Comparison of ENCODE assay signal across 15 cellular contexts in the genomic region with DNA sequence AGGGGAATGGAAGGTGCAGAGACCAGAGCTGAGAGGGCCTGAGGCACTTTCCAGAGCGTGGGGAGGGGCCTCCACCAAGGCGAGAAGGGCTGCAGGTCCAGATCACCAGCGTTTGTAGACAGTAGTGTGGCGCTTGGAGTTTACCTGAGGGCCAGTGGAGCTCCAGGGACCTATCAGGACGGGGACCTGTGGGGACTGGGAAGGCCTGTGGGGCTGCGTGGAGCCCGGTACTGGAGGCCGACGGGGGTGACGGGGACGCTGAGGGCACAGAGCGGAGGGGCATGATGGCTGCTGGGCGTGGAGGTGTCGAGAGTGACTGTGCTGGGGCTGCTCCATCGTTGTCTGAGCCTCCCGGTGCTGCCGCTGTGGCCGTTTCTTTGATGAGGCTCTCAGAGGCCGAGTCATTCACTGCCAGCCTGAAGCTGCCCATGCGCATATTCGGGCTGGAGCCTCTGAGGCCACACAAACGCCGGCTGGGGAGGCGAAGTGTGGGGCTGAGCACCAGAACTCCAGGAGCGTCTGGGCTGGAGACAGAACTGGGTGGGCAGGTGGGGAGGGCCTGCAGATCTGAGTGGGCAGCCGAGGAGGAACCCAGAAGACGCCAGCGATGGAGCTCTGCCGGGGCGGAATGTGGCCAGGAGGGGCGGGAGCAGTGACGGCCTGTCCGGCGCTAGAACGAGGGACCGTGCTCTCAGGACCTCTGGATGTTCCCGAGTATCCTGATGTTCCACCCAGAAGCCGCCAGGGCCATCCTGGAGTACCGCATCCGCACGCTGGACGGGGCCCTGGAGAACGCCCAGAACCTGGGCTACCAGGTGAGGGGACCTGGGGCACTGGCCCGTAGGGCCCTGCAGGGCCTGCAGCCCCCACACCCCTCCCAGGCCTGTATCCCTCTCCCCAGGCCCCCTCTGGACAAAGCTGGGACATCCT. TPM values are rescaled to one million over a fixed set of nuclear protein-coding genes. Genes with fewer than 3 reads are reported as not detected.
DNase-seq lines count a peak whose midpoint lies in the region; ATAC-seq and TF ChIP-seq lines count a peak whose summit lies in the region.
"Had no signal": no experiment of that assay in that cellular context is flagged by ENCODE, and none has a peak within 500 bp of the region (broad histone marks: within the 10 kb centered on the region; RNA-seq: fewer than 3 reads in every experiment).

No MANE protein-coding gene starts in this region.

- DNase-seq in CD14-positive monocyte (ENCODE audit: low spot score) (peak; percentile 33), body of pancreas (peak in 3 of 4 donors; percentile 2 to 19 (median 3)), AG08396 (ENCODE audit: low spot score) (no peak), NCI-H446 treated with DMSO at 0.1 percent for 48 hours (lab: John Stamatoyannopoulos, UW) (no peak)
- DNase-seq in natural killer cell treated with Interleukin-12 subunit alpha and Interleukin-12 subunit beta and Interleukin-15 and Interleukin-18, amount 100 ng/mL, for 72 hours (ENCODE audit: low spot score): peak; percentile 56
- DNase-seq: COR-L47, Kasumi-1, NCI-H2107, retina had no signal

- H3K36me3 Mint-ChIP-seq in CD14-positive monocyte: peaks cover 10 to 11% of the 10 kb centered on the region in 2 donors
- H3K36me3 Mint-ChIP-seq in natural killer cell treated with Interleukin-12 subunit alpha and Interleukin-12 subunit beta and Interleukin-15 and Interleukin-18, amount 100 ng/mL, for 72 hours: no peaks in the 10 kb centered on the region

- H3K36me3 ChIP-seq in HUES64 (ENCODE audit: insufficient read depth, low read length) (peaks cover 33% of the 10 kb centered on the region), body of pancreas (replicated peaks in 1 of 2; ENCODE audit: insufficient read depth in 1 of 2, low read depth in 2 of 2) (peaks cover 0 to 3% of the 10 kb centered on the region in 2 donors)

- no peak for TF ChIP-seq POLR2A in body of pancreas (IDR thresholded peaks at IDR 0.05)

- H3K27me3 Mint-ChIP-seq in CD14-positive monocyte (ENCODE audit: low read depth in 3 of 3): peaks cover 22 to 45% (median 29%) of the 10 kb centered on the region in 3 donors
- H3K27me3 Mint-ChIP-seq in natural killer cell treated with Interleukin-12 subunit alpha and Interleukin-12 subunit beta and Interleukin-15 and Interleukin-18, amount 100 ng/mL, for 72 hours: peaks cover 0 to 7% of the 10 kb centered on the region in 2 donors

- peak overlapping the region in 1 of 2 donors; percentile 48 for H3K4me3 Mint-ChIP-seq in CD14-positive monocyte
- H3K4me3 Mint-ChIP-seq in natural killer cell treated with Interleukin-12 subunit alpha and Interleukin-12 subunit beta and Interleukin-15 and Interleukin-18, amount 100 ng/mL, for 72 hours: no peak overlapping the region

- WGBS in HUES64: 55% methylated on average over 44 of the region's 44 CpGs
- WGBS in body of pancreas, 2 donors: 83 to 87% methylated on average over 31 to 37 of the region's 44 CpGs

- H3K9me3 Mint-ChIP-seq in CD14-positive monocyte: peaks cover 0 to 9% (median 3%) of the 10 kb centered on the region in 7 donors
- no peaks in the 10 kb centered on the region for H3K9me3 Mint-ChIP-seq in natural killer cell treated with Interleukin-12 subunit alpha and Interleukin-12 subunit beta and Interleukin-15 and Interleukin-18, amount 100 ng/mL, for 72 hours

- H3K9me3 ChIP-seq in HUES64 (ENCODE audit: insufficient read depth, low read depth, low read length): no peaks in the 10 kb centered on the region
- no peaks in the 10 kb centered on the region for H3K9me3 ChIP-seq in body of pancreas

- H3K9ac ChIP-seq in HUES64 (ENCODE audit: low read depth, low read length): peak overlapping the region; percentile 7; the same call in 1 of the 2 replicates

- ATAC-seq in body of pancreas: no peak
- ATAC-seq in natural killer cell treated with Interleukin-12 subunit alpha and Interleukin-12 subunit beta and Interleukin-15 and Interleukin-18, amount 100 ng/mL, for 72 hours: no peak
- ATAC-seq in HG03097 (IDR thresholded peaks at IDR 0.05; ENCODE audit: low FRiP score, unreplicated experiment): no peak
- no peak for ATAC-seq in GM19324 (IDR thresholded peaks at IDR 0.05; ENCODE audit: low FRiP score, unreplicated experiment)

- H3K27me3 ChIP-seq in HUES64 (ENCODE audit: insufficient read depth, low read length): peaks cover 19% of the 10 kb centered on the region
- no peaks in the 10 kb centered on the region for H3K27me3 ChIP-seq in body of pancreas

- peak overlapping the region in 1 of 7 donors; percentile 57 for H3K27ac Mint-ChIP-seq in CD14-positive monocyte
- H3K27ac Mint-ChIP-seq in natural killer cell treated with Interleukin-12 subunit alpha and Interleukin-12 subunit beta and Interleukin-15 and Interleukin-18, amount 100 ng/mL, for 72 hours: no peak overlapping the region

- H3K4me1 Mint-ChIP-seq in CD14-positive monocyte: peaks cover 17% of the 10 kb centered on the region
- H3K4me1 Mint-ChIP-seq in natural killer cell treated with Interleukin-12 subunit alpha and Interleukin-12 subunit beta and Interleukin-15 and Interleukin-18, amount 100 ng/mL, for 72 hours (ENCODE audit: low read depth in 2 of 2): peaks cover 13 to 21% of the 10 kb centered on the region in 2 donors

- no peak overlapping the region for H3K4me3 ChIP-seq in HUES64 (ENCODE audit: low read length)
- no peak overlapping the region for H3K4me3 ChIP-seq in body of pancreas

- intact Hi-C loops in CD14-positive monocyte (cut with micrococcal nuclease): no loop called here
- intact Hi-C loops in body of pancreas (cut with DNase I): no loop called here

- TF ChIP-seq CTCF in CD14-positive monocyte (IDR thresholded peaks at IDR 0.05) (no peak), body of pancreas (IDR thresholded peaks at IDR 0.05) (no peak)

- peak overlapping the region; percentile 40; the same call in 1 of the 2 replicates for H3K27ac ChIP-seq in HUES64 (ENCODE audit: low read depth, low read length)
- H3K27ac ChIP-seq in body of pancreas: peak overlapping the region in 2 of 4 donors; percentile 21 to 25

- H3K4me1 ChIP-seq in HUES64 (ENCODE audit: insufficient read depth, low read length): peaks cover 20% of the 10 kb centered on the region
- H3K4me1 ChIP-seq in body of pancreas: peaks cover 87% of the 10 kb centered on the region

RNA-seq across cellular contexts. Expression of gene PGGHG, which starts 2.6 kb away (rescaled TPM):
- 1 to 10 TPM; 1.6 to 2.1 TPM for polyA plus RNA-seq in CD14-positive monocyte
- polyA plus RNA-seq in HUES64 (2013, experiment 1 of 2): 16.6 TPM
- polyA plus RNA-seq in HUES64 (2013, experiment 2 of 2): 19.9 TPM
- 100 to 1,000 TPM; 248 to 484 TPM for total RNA-seq in body of pancreas
- 10 to 100 TPM; 17.0 to 24.9 TPM for total RNA-seq in natural killer cell treated with Interleukin-12 subunit alpha and Interleukin-12 subunit beta and Interleukin-15 and Interleukin-18, amount 100 ng/mL, for 72 hours

RNA-seq across cellular contexts. Expression of gene IFITM5, which starts 7.8 kb away (rescaled TPM):
- not detected for polyA plus RNA-seq in CD14-positive monocyte
- polyA plus RNA-seq in HUES64 (2013, experiment 1 of 2): not detected
- not detected for polyA plus RNA-seq in HUES64 (2013, experiment 2 of 2)
- total RNA-seq in body of pancreas: not detected
- not detected for total RNA-seq in natural killer cell treated with Interleukin-12 subunit alpha and Interleukin-12 subunit beta and Interleukin-15 and Interleukin-18, amount 100 ng/mL, for 72 hours
- total RNA-seq: dermis microvascular lymphatic vessel endothelial cell, lower leg skin, urinary bladder had no signal
- polyA plus RNA-seq: urinary bladder had no signal

RNA-seq across cellular contexts. Expression of gene NLRP6, which starts 13.3 kb away (rescaled TPM):
- under 1 TPM; 0.10 to 0.24 TPM for polyA plus RNA-seq in CD14-positive monocyte
- not detected for polyA plus RNA-seq in HUES64 (2013, experiment 1 of 2)
- polyA plus RNA-seq in HUES64 (2013, experiment 2 of 2): not detected
- total RNA-seq in body of pancreas: 1 to 10 TPM in 1 of 2 donors, not detected in 1; 1.0 TPM
- total RNA-seq in natural killer cell treated with Interleukin-12 subunit alpha and Interleukin-12 subunit beta and Interleukin-15 and Interleukin-18, amount 100 ng/mL, for 72 hours: 1 to 10 TPM in 1 of 2 donors, under 1 TPM in 1; 0.26 to 1.2 TPM
- total RNA-seq: dermis microvascular lymphatic vessel endothelial cell, urinary bladder had no signal

RNA-seq across cellular contexts. Expression of gene IFITM2, which starts 16.1 kb away (rescaled TPM):
- polyA plus RNA-seq in CD14-positive monocyte: 1,000 to 10,000 TPM in 1 of 2 donors, 100 to 1,000 TPM in 1; 625 to 1,147 TPM
- 152 TPM for polyA plus RNA-seq in HUES64 (2013, experiment 1 of 2)
- 233 TPM for polyA plus RNA-seq in HUES64 (2013, experiment 2 of 2)
- total RNA-seq in body of pancreas: 10 to 100 TPM; 31.0 to 90.3 TPM
- total RNA-seq in natural killer cell treated with Interleukin-12 subunit alpha and Interleukin-12 subunit beta and Interleukin-15 and Interleukin-18, amount 100 ng/mL, for 72 hours: 100 to 1,000 TPM in 1 of 2 donors, 10 to 100 TPM in 1; 87.9 to 171 TPM

RNA-seq across cellular contexts. Expression of gene IFITM1, which starts 22.3 kb away (rescaled TPM):
- polyA plus RNA-seq in CD14-positive monocyte: 10 to 100 TPM; 26.0 to 36.3 TPM
- 343 TPM for polyA plus RNA-seq in HUES64 (2013, experiment 1 of 2)
- 396 TPM for polyA plus RNA-seq in HUES64 (2013, experiment 2 of 2)
- total RNA-seq in body of pancreas: 10 to 100 TPM; 31.0 to 39.7 TPM
- total RNA-seq in natural killer cell treated with Interleukin-12 subunit alpha and Interleukin-12 subunit beta and Interleukin-15 and Interleukin-18, amount 100 ng/mL, for 72 hours: 10 to 100 TPM; 58.1 to 71.0 TPM

Comparison
In these comparisons a context has a peak if more than half of its experiments do, and no peak if none do; other contexts are left out.
1. DNase-seq: peak in CD14-positive monocyte (single experiment), body of pancreas (3 of 4) and natural killer cell treated with Interleukin-12 subunit alpha and Interleukin-12 subunit beta and Interleukin-15 and Interleukin-18, amount 100 ng/mL, for 72 hours (single experiment); none in AG08396 (single experiment) and NCI-H446 treated with DMSO at 0.1 percent for 48 hours (single experiment).
2. RNA of gene PGGHG, which starts 2.6 kb away (total RNA-seq): 248 to 484 TPM in body of pancreas; 17.0 to 24.9 TPM in natural killer cell treated with Interleukin-12 subunit alpha and Interleukin-12 subunit beta and Interleukin-15 and Interleukin-18, amount 100 ng/mL, for 72 hours; every median in the first group is over 4 times any median in the second.